Comparison of ENCODE assay signal across 26 cellular contexts in the genomic region with DNA sequence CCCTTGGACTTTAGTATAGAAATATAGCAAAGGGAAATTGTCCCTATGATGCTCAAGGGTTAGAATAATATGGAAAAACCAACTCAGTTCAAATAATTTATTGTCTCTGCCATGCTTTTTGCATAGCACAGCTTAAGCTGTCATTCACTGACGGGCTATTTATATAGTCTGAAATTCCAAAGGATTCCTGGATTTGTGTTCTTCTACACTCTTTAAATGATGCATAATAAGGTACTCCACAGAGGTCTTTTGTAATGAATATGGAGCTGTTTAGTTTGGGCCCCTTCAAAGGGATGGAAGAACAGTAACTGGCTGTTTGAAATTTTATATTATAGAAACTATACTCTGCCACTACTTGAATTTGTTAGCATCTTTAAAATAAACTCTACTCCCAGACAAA.
DNase-seq lines count a peak whose midpoint lies in the region; ATAC-seq, FAIRE-seq and TF ChIP-seq lines count a peak whose summit lies in the region.
"Had no signal": no experiment of that assay in that cellular context is flagged by ENCODE, and none has a peak within 500 bp of the region (broad histone marks: within the 10 kb centered on the region; RNA-seq: fewer than 3 reads in every experiment).

No MANE protein-coding gene starts in this region.

- H4K20me1 ChIP-seq in PC-9 (ENCODE audit: insufficient read depth): no peaks in the 10 kb centered on the region
- H4K20me1 ChIP-seq: BLaER1 had no signal

- H3K4me3 Mint-ChIP-seq in endodermal cell: no peak overlapping the region
- no peak overlapping the region for H3K4me3 Mint-ChIP-seq in effector memory CD8-positive, alpha-beta T cell
- H3K4me3 Mint-ChIP-seq: CD14-positive monocyte; CD4-positive, alpha-beta memory T cell; CD4-positive, CD25-positive, alpha-beta regulatory T cell; CD8-positive, alpha-beta memory T cell had no signal

- FAIRE-seq in H54 (lab: Jason Lieb, UNC): peak; percentile 75
- FAIRE-seq: A204.1, GM12891, GM19239 had no signal

- H3K4me2 ChIP-seq in PC-9: no peak overlapping the region
- H3K4me2 ChIP-seq: BLaER1 had no signal

- H3K9me3 ChIP-seq in PC-9 (ENCODE audit: insufficient read depth, low read depth): no peaks in the 10 kb centered on the region
- no peaks in the 10 kb centered on the region for H3K9me3 ChIP-seq in endodermal cell (ENCODE audit: control insufficient read depth, low read length)
- H3K9me3 ChIP-seq in WERI-Rb-1 (ENCODE audit: severe bottlenecking): peaks cover 2% of the 10 kb centered on the region
- H3K9me3 ChIP-seq: BE2C, BLaER1 had no signal

- H3K4me1 Mint-ChIP-seq in endodermal cell: no peaks in the 10 kb centered on the region
- H3K4me1 Mint-ChIP-seq in effector memory CD8-positive, alpha-beta T cell (ENCODE audit: low read depth in 2 of 2): no peaks in the 10 kb centered on the region
- H3K4me1 Mint-ChIP-seq: CD14-positive monocyte; CD4-positive, alpha-beta memory T cell; CD4-positive, CD25-positive, alpha-beta regulatory T cell; CD8-positive, alpha-beta memory T cell had no signal

- H3K4me3 ChIP-seq in PC-9 (no peak overlapping the region), endodermal cell (ENCODE audit: low read length) (no peak overlapping the region), WERI-Rb-1 (ENCODE audit: low read depth, low read length) (no peak overlapping the region)
- H3K4me3 ChIP-seq: BLaER1 had no signal

- no peak overlapping the region for H3K27ac ChIP-seq in PC-9
- peak overlapping the region; percentile 29 for H3K27ac ChIP-seq in endodermal cell (ENCODE audit: low read depth, low read length)
- H3K27ac ChIP-seq in WERI-Rb-1: no peak overlapping the region
- H3K27ac ChIP-seq: BLaER1 had no signal

- H3K79me2 ChIP-seq in PC-9 (ENCODE audit: low read depth): no peaks in the 10 kb centered on the region

- H3K27me3 ChIP-seq in PC-9 (ENCODE audit: insufficient read depth, low read depth) (no peaks in the 10 kb centered on the region), endodermal cell (ENCODE audit: control insufficient read depth, insufficient read depth, low read length, poor library complexity, severe bottlenecking) (no peaks in the 10 kb centered on the region), WERI-Rb-1 (ENCODE audit: insufficient read depth, low read depth, severe bottlenecking) (no peaks in the 10 kb centered on the region)
- H3K27me3 ChIP-seq: BLaER1 had no signal

- no TSS peak for BruUV-seq in PC-9 (replicated peaks; lab: Mats Ljungman, UMichigan)

- H3K36me3 ChIP-seq in PC-9 (ENCODE audit: low read depth): no peaks in the 10 kb centered on the region
- no peaks in the 10 kb centered on the region for H3K36me3 ChIP-seq in endodermal cell (ENCODE audit: control insufficient read depth, insufficient read depth, low read length)
- no peaks in the 10 kb centered on the region for H3K36me3 ChIP-seq in WERI-Rb-1
- H3K36me3 ChIP-seq: BE2C, BLaER1 had no signal

- H3K9ac ChIP-seq in endodermal cell (ENCODE audit: extremely low read depth, low read length, poor library complexity, severe bottlenecking): no peak overlapping the region
- H3K9ac ChIP-seq: BLaER1 had no signal

- peak overlapping the region; percentile 0; the same call in 1 of the 2 replicates for H2AFZ ChIP-seq in PC-9

- no peak overlapping the region for H3K27ac Mint-ChIP-seq in endodermal cell
- no peak overlapping the region for H3K27ac Mint-ChIP-seq in effector memory CD8-positive, alpha-beta T cell
- H3K27ac Mint-ChIP-seq: CD14-positive monocyte; CD4-positive, alpha-beta memory T cell; CD4-positive, CD25-positive, alpha-beta regulatory T cell; CD8-positive, alpha-beta memory T cell had no signal

- CTCF ChIA-PET in PC-9 (lab: Charles Lee): interaction anchor here (0.6 kb wide), 1 partner anchor 10 kb away, joined by 3 read pairs; no protein-coding TSS in a partner anchor

- no peaks in the 10 kb centered on the region for H3K9me2 ChIP-seq in PC-9 (ENCODE audit: insufficient read depth)

- intact Hi-C loops in PC-9 (cut with micrococcal nuclease; ENCODE audit: unreplicated experiment): no loop called here

- DNase-seq in H54 (ENCODE audit: insufficient read length, low spot score): no peak
- no peak for DNase-seq in PC-9
- DNase-seq in endodermal cell: no peak
- DNase-seq in NCI-H1092 (lab: John Stamatoyannopoulos, UW): no peak
- DNase-seq in effector memory CD8-positive, alpha-beta T cell: no peak
- DNase-seq in WERI-Rb-1: no peak
- DNase-seq: 8988T; ACHN; BE2C; C1 segment of cervical spinal cord; CD4-positive, alpha-beta memory T cell; CD4-positive, CD25-positive, alpha-beta regulatory T cell; CD8-positive, alpha-beta memory T cell; COR-L47; DMS 273 treated with DMSO at 0.1 percent for 48 hours; DMS153; DMS53; DMS79; DND-41; EL; GDM1 had no signal

- no peaks in the 10 kb centered on the region for H3K9me3 Mint-ChIP-seq in endodermal cell
- peaks cover 0 to 5% of the 10 kb centered on the region in 2 donors for H3K9me3 Mint-ChIP-seq in effector memory CD8-positive, alpha-beta T cell

- no peak for ATAC-seq in effector memory CD8-positive, alpha-beta T cell (replicated peaks)

- WGBS in endodermal cell (ENCODE audit: insufficient coverage in 1 of 2, insufficient read length in 1 of 2), 2 experiments: 85% methylated on average over 1 of the region's 1 CpG; no CpG with 5 or more reads in 1 of the 2 experiments

- POLR2A ChIA-PET in PC-9 (lab: Charles Lee; ENCODE audit: unreplicated experiment): interaction anchor here (0.6 kb wide), 1 partner anchor 343 kb away, joined by 3 read pairs; no protein-coding TSS in a partner anchor

- no peak for TF ChIP-seq POLR2A in H54 (IDR thresholded peaks at IDR 0.05; ENCODE audit: low read depth, low read length)

- no peaks in the 10 kb centered on the region for H3F3A ChIP-seq in PC-9 (ENCODE audit: insufficient read depth, low read depth)

- no peak for TF ChIP-seq CTCF in PC-9 (conservative IDR thresholded peaks at IDR 0.05)
- TF ChIP-seq CTCF in endodermal cell (conservative IDR thresholded peaks at IDR 0.05): no peak
- TF ChIP-seq CTCF in WERI-Rb-1 (IDR thresholded peaks at IDR 0.05; ENCODE audit: low read depth, low read length): no peak

- no peaks in the 10 kb centered on the region for H3K36me3 Mint-ChIP-seq in endodermal cell (ENCODE audit: low read depth)
- no peaks in the 10 kb centered on the region for H3K36me3 Mint-ChIP-seq in effector memory CD8-positive, alpha-beta T cell (ENCODE audit: insufficient read depth)
- H3K36me3 Mint-ChIP-seq: CD14-positive monocyte; CD4-positive, alpha-beta memory T cell; CD4-positive, CD25-positive, alpha-beta regulatory T cell; CD8-positive, alpha-beta memory T cell had no signal

- no peaks in the 10 kb centered on the region for H3K4me1 ChIP-seq in PC-9 (replicated peaks; ENCODE audit: insufficient read depth)
- no peaks in the 10 kb centered on the region for H3K4me1 ChIP-seq in endodermal cell (ENCODE audit: control insufficient read depth, insufficient read depth, low read length)
- H3K4me1 ChIP-seq: BE2C, BLaER1 had no signal

- H3K27me3 Mint-ChIP-seq in endodermal cell (ENCODE audit: insufficient read depth): no peaks in the 10 kb centered on the region
- H3K27me3 Mint-ChIP-seq in effector memory CD8-positive, alpha-beta T cell: no peaks in the 10 kb centered on the region
- H3K27me3 Mint-ChIP-seq: CD4-positive, alpha-beta memory T cell; CD4-positive, CD25-positive, alpha-beta regulatory T cell; CD8-positive, alpha-beta memory T cell had no signal
